10 cellular contexts compared by ENCODE assay signal in the genomic region with DNA sequence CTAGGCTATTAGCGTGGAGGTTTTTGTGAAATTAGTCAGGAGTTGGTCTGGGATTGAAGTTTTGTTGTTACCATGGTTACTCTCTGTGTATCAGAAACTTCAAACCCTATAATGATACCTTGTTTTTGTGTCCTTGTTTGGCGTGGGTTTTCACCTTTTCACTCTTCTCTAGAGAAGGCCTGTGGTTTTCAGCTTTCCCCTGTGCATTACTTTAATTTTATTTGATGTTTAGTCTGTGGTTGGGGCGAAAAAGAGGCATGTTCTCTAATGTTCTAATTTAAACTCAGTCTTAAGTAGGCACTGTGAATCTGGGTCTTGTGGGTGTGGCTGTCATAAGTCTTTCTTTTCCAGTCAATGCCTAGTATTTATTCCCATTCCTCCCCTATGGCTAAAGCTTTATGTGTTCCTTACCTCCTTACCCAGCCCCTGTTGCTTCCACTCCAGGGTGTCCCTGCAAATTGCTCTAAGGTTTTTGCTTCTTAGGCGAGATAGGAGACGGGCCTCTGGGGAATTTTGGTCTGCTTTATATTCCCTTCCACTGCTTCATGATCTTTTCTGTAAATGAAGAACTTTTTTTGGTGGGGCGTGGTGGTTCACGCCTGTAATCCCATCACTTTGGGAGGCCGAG.
A peak's percentile ranks its signal among the peaks of the same experiment; 100 is the strongest.
DNase-seq lines count a peak whose midpoint lies in the region; ATAC-seq, FAIRE-seq and TF ChIP-seq lines count a peak whose summit lies in the region.
"Had no signal": no experiment of that assay in that cellular context is flagged by ENCODE, and none has a peak within 500 bp of the region (broad histone marks: within the 10 kb centered on the region; RNA-seq: fewer than 3 reads in every experiment).

No MANE protein-coding gene starts in this region.

- no peak for FAIRE-seq in RCC 7860 (lab: Jason Lieb, UNC)

- no peaks in the 10 kb centered on the region for H3K27me3 ChIP-seq in PC-3 (ENCODE audit: low read length)
- H3K27me3 ChIP-seq: thyroid gland had no signal

- H3K9me3 Mint-ChIP-seq in natural killer cell (no peaks in the 10 kb centered on the region), type B pancreatic cell (no peaks in the 10 kb centered on the region)
- H3K9me3 Mint-ChIP-seq in natural killer cell treated with Interleukin-12 subunit alpha and Interleukin-12 subunit beta and Interleukin-15 and Interleukin-18, amount 100 ng/mL, for 72 hours = no peaks in the 10 kb centered on the region
- H3K9me3 Mint-ChIP-seq in activated T-helper 2 cell treated with anti-CD3 and anti-CD28 coated beads, Interferon-gamma antibody, Interleukin-2, Interleukin-4, amounts not matched to agents 10 μg/mL and 5 μg/mL and 100 μg/mL, durations not matched to agents 14 hours and 24 hours and 36 hours = no peaks in the 10 kb centered on the region

- DNase-seq in natural killer cell (no peak), type B pancreatic cell (ENCODE audit: extremely low spot score, unreplicated experiment) (no peak), NCI-H1105 (lab: John Stamatoyannopoulos, UW) (no peak), RCC 7860 (ENCODE audit: low spot score) (no peak), PC-3 (no peak)
- no peak for DNase-seq in natural killer cell treated with Interleukin-12 subunit alpha and Interleukin-12 subunit beta and Interleukin-15 and Interleukin-18, amount 100 ng/mL, for 72 hours (ENCODE audit: low spot score)
- DNase-seq in activated T-helper 2 cell treated with anti-CD3 and anti-CD28 coated beads, Interferon-gamma antibody, Interleukin-2, Interleukin-4, amounts not matched to agents 10 μg/mL and 5 μg/mL and 100 μg/mL, durations not matched to agents 14 hours and 24 hours and 36 hours (ENCODE audit: low spot score) = no peak
- DNase-seq: posterior cingulate gyrus, thyroid gland had no signal

- no peak overlapping the region for H3K9ac ChIP-seq in PC-3 (ENCODE audit: low read length)

- no TSS peak for BruUV-seq in PC-3 (replicated peaks; lab: Mats Ljungman, UMichigan)

- no peak overlapping the region for H3K4me2 ChIP-seq in PC-3 (ENCODE audit: low read length)

- peak overlapping the region; percentile 70 to 80 for H3K27ac Mint-ChIP-seq in natural killer cell
- peak overlapping the region in 1 of 2 donors; percentile 40 for H3K27ac Mint-ChIP-seq in natural killer cell treated with Interleukin-12 subunit alpha and Interleukin-12 subunit beta and Interleukin-15 and Interleukin-18, amount 100 ng/mL, for 72 hours
- H3K27ac Mint-ChIP-seq in activated T-helper 2 cell treated with anti-CD3 and anti-CD28 coated beads, Interferon-gamma antibody, Interleukin-2, Interleukin-4, amounts not matched to agents 10 μg/mL and 5 μg/mL and 100 μg/mL, durations not matched to agents 14 hours and 24 hours and 36 hours = peak overlapping the region; percentile 86
- peak overlapping the region; percentile 69 for H3K27ac Mint-ChIP-seq in type B pancreatic cell

- H3F3A ChIP-seq in PC-3 (ENCODE audit: low read length, unreplicated experiment) = no peaks in the 10 kb centered on the region

- POLR2A ChIA-PET in PC-3 (lab: Charles Lee; ENCODE audit: unreplicated experiment) = no interaction called here

- no peak overlapping the region for H2AFZ ChIP-seq in PC-3 (ENCODE audit: low read length)

- H3K4me3 Mint-ChIP-seq in natural killer cell (peak overlapping the region; percentile 18), type B pancreatic cell (no peak overlapping the region)
- no peak overlapping the region for H3K4me3 Mint-ChIP-seq in natural killer cell treated with Interleukin-12 subunit alpha and Interleukin-12 subunit beta and Interleukin-15 and Interleukin-18, amount 100 ng/mL, for 72 hours
- H3K4me3 Mint-ChIP-seq in activated T-helper 2 cell treated with anti-CD3 and anti-CD28 coated beads, Interferon-gamma antibody, Interleukin-2, Interleukin-4, amounts not matched to agents 10 μg/mL and 5 μg/mL and 100 μg/mL, durations not matched to agents 14 hours and 24 hours and 36 hours (ENCODE audit: low read depth) = no peak overlapping the region

- H3K4me1 Mint-ChIP-seq in natural killer cell (peaks cover 20 to 48% of the 10 kb centered on the region in 2 donors), type B pancreatic cell (ENCODE audit: unreplicated experiment) (peaks cover 16% of the 10 kb centered on the region)
- H3K4me1 Mint-ChIP-seq in natural killer cell treated with Interleukin-12 subunit alpha and Interleukin-12 subunit beta and Interleukin-15 and Interleukin-18, amount 100 ng/mL, for 72 hours (ENCODE audit: low read depth in 2 of 2) = peaks cover 12 to 24% of the 10 kb centered on the region in 2 donors
- peaks cover 17% of the 10 kb centered on the region for H3K4me1 Mint-ChIP-seq in activated T-helper 2 cell treated with anti-CD3 and anti-CD28 coated beads, Interferon-gamma antibody, Interleukin-2, Interleukin-4, amounts not matched to agents 10 μg/mL and 5 μg/mL and 100 μg/mL, durations not matched to agents 14 hours and 24 hours and 36 hours (ENCODE audit: low read depth)

- ATAC-seq in natural killer cell = peak in 2 of 3 donors; percentile 66 to 67
- ATAC-seq in natural killer cell treated with Interleukin-12 subunit alpha and Interleukin-12 subunit beta and Interleukin-15 and Interleukin-18, amount 100 ng/mL, for 72 hours = no peak
- ATAC-seq in HG03064 (IDR thresholded peaks at IDR 0.05; ENCODE audit: low read depth, unreplicated experiment) = peak; percentile 84
- ATAC-seq in PC-3 = no peak

- no peak overlapping the region for H3K4me3 ChIP-seq in PC-3 (ENCODE audit: low read length)
- H3K4me3 ChIP-seq: thyroid gland had no signal

- no peaks in the 10 kb centered on the region for H3K4me1 ChIP-seq in PC-3 (ENCODE audit: insufficient read depth, low read length)
- H3K4me1 ChIP-seq: thyroid gland had no signal

- H3K9me2 ChIP-seq in PC-3 (replicated peaks; ENCODE audit: low read length) = no peaks in the 10 kb centered on the region

- H3K36me3 Mint-ChIP-seq in natural killer cell (no peaks in the 10 kb centered on the region), type B pancreatic cell (peaks cover 25% of the 10 kb centered on the region)
- no peaks in the 10 kb centered on the region for H3K36me3 Mint-ChIP-seq in natural killer cell treated with Interleukin-12 subunit alpha and Interleukin-12 subunit beta and Interleukin-15 and Interleukin-18, amount 100 ng/mL, for 72 hours
- peaks cover 4% of the 10 kb centered on the region for H3K36me3 Mint-ChIP-seq in activated T-helper 2 cell treated with anti-CD3 and anti-CD28 coated beads, Interferon-gamma antibody, Interleukin-2, Interleukin-4, amounts not matched to agents 10 μg/mL and 5 μg/mL and 100 μg/mL, durations not matched to agents 14 hours and 24 hours and 36 hours (ENCODE audit: low read depth)

- no peak overlapping the region for H3K27ac ChIP-seq in PC-3 (ENCODE audit: low read length)
- H3K27ac ChIP-seq: thyroid gland had no signal

- intact Hi-C loops in natural killer cell (cut with micrococcal nuclease) = no loop called here
- intact Hi-C loops in activated T-helper 2 cell treated with anti-CD3 and anti-CD28 coated beads, Interferon-gamma antibody, Interleukin-2, Interleukin-4, amounts not matched to agents 10 μg/mL and 5 μg/mL and 100 μg/mL, durations not matched to agents 14 hours and 24 hours and 36 hours (cut with micrococcal nuclease) = loop anchor here (2.0 kb wide), 1 partner anchor 33 kb away; no protein-coding TSS in a partner anchor
- intact Hi-C loops in PC-3 (cut with micrococcal nuclease) = no loop called here

- no peaks in the 10 kb centered on the region for H3K36me3 ChIP-seq in PC-3 (ENCODE audit: low read depth, low read length)
- H3K36me3 ChIP-seq: thyroid gland had no signal

- H4K20me1 ChIP-seq in PC-3 (ENCODE audit: low read length) = no peaks in the 10 kb centered on the region

- CTCF ChIA-PET in PC-3 (lab: Charles Lee) = no interaction called here

- H3K79me2 ChIP-seq in PC-3 (ENCODE audit: low read length) = peaks cover 59% of the 10 kb centered on the region

- TF ChIP-seq CTCF in natural killer cell (IDR thresholded peaks at IDR 0.05) = no peak
- no peak for TF ChIP-seq CTCF in type B pancreatic cell (conservative IDR thresholded peaks at IDR 0.05)
- TF ChIP-seq CTCF in PC-3 (conservative IDR thresholded peaks at IDR 0.05; ENCODE audit: low read depth, low read length) = no peak

- H3K27me3 Mint-ChIP-seq in natural killer cell (ENCODE audit: low read depth in 2 of 2) (no peaks in the 10 kb centered on the region), type B pancreatic cell (no peaks in the 10 kb centered on the region)
- no peaks in the 10 kb centered on the region for H3K27me3 Mint-ChIP-seq in natural killer cell treated with Interleukin-12 subunit alpha and Interleukin-12 subunit beta and Interleukin-15 and Interleukin-18, amount 100 ng/mL, for 72 hours
- no peaks in the 10 kb centered on the region for H3K27me3 Mint-ChIP-seq in activated T-helper 2 cell treated with anti-CD3 and anti-CD28 coated beads, Interferon-gamma antibody, Interleukin-2, Interleukin-4, amounts not matched to agents 10 μg/mL and 5 μg/mL and 100 μg/mL, durations not matched to agents 14 hours and 24 hours and 36 hours (ENCODE audit: low read depth)

- H3K9me3 ChIP-seq in PC-3 (ENCODE audit: low read length) = no peaks in the 10 kb centered on the region
- H3K9me3 ChIP-seq: thyroid gland had no signal

Comparison
In these comparisons a context has a peak if more than half of its experiments do, and no peak if none do; other contexts are left out.
1. ATAC-seq: peak in natural killer cell (2 of 3) and HG03064 (single experiment); none in natural killer cell treated with Interleukin-12 subunit alpha and Interleukin-12 subunit beta and Interleukin-15 and Interleukin-18, amount 100 ng/mL, for 72 hours (0 of 2) and PC-3 (single experiment).